Comparison of ENCODE assay signal across 1 cellular context in genomic region chr16:68800257-68800875, GRCh38.
TF ChIP-seq lines count a peak whose summit lies in the region.

No MANE protein-coding gene starts in this region.

TF ChIP-seq in HepG2, 621 proteins besides CTCF, POLR2A, EP300 and RAD21 (continued from another document and continues in another):
- TF ChIP-seq MAFK (conservative IDR thresholded peaks at IDR 0.05 in 1 of 2, IDR thresholded peaks at IDR 0.05 in 1 of 2; ENCODE audit: low read length in 2 of 2) (peak; percentile 24 to 35; a peak in 3 of 4 replicates), DMAP1 (CRISPR knock-in tag; IDR thresholded peaks at IDR 0.05) (no peak), JUND (CRISPR knock-in tag; IDR thresholded peaks at IDR 0.05) (no peak), RBFOX2 (IDR thresholded peaks at IDR 0.05; ENCODE audit: low read depth, low read length) (no peak), U2AF1 (optimal IDR thresholded peaks at IDR 0.05; ENCODE audit: low read depth, low read length) (no peak), TBL1XR1 (IDR thresholded peaks at IDR 0.05; ENCODE audit: borderline replicate concordance, low read length, partially characterized antibody) (no peak), SMAD3 (CRISPR knock-in tag; IDR thresholded peaks at IDR 0.05) (no peak), ZBTB21 (CRISPR knock-in tag; IDR thresholded peaks at IDR 0.05) (no peak; the same call in 1 of the 2 replicates), HBP1 (CRISPR knock-in tag; IDR thresholded peaks at IDR 0.05; ENCODE audit: low read depth) (no peak), ZNF564 (CRISPR knock-in tag; IDR thresholded peaks at IDR 0.05) (no peak), E2F5 (CRISPR knock-in tag; conservative IDR thresholded peaks at IDR 0.05) (no peak), IRF2 (CRISPR knock-in tag; IDR thresholded peaks at IDR 0.05) (peak; percentile 63), SPEN (CRISPR knock-in tag; IDR thresholded peaks at IDR 0.05; ENCODE audit: low read depth) (no peak), ZNF724P (CRISPR knock-in tag; IDR thresholded peaks at IDR 0.05; ENCODE audit: borderline replicate concordance) (no peak), ZNF850 (CRISPR knock-in tag; conservative IDR thresholded peaks at IDR 0.05) (no peak), ZNF543 (CRISPR knock-in tag; IDR thresholded peaks at IDR 0.05) (no peak), LBX2 (CRISPR knock-in tag; IDR thresholded peaks at IDR 0.05; ENCODE audit: borderline replicate concordance) (no peak), CHD2 (IDR thresholded peaks at IDR 0.05; ENCODE audit: low read depth, low read length) (no peak), CENPT (CRISPR knock-in tag; IDR thresholded peaks at IDR 0.05; ENCODE audit: low read depth) (no peak), ZFP90 (CRISPR knock-in tag; IDR thresholded peaks at IDR 0.05; ENCODE audit: borderline replicate concordance) (no peak), ZNF333 (CRISPR knock-in tag; IDR thresholded peaks at IDR 0.05; ENCODE audit: borderline replicate concordance) (no peak), ARID2 (CRISPR knock-in tag; IDR thresholded peaks at IDR 0.05; ENCODE audit: borderline replicate concordance) (no peak), HNRNPUL1 (IDR thresholded peaks at IDR 0.05; ENCODE audit: low read depth, low read length) (no peak), ELF1 (CRISPR knock-in tag; IDR thresholded peaks at IDR 0.05) (no peak), ZFP82 (CRISPR knock-in tag; IDR thresholded peaks at IDR 0.05; ENCODE audit: borderline replicate concordance) (no peak), ZNF121 (CRISPR knock-in tag; IDR thresholded peaks at IDR 0.05) (no peak), ZNF879 (CRISPR knock-in tag; IDR thresholded peaks at IDR 0.05) (no peak), MXD4 (CRISPR knock-in tag; IDR thresholded peaks at IDR 0.05) (no peak), ZNF280D (CRISPR knock-in tag; IDR thresholded peaks at IDR 0.05) (no peak), ZNF574 (CRISPR knock-in tag; IDR thresholded peaks at IDR 0.05) (no peak), HNRNPK (IDR thresholded peaks at IDR 0.05; ENCODE audit: low read depth, low read length, poor library complexity, severe bottlenecking) (no peak), SALL1 (CRISPR knock-in tag; IDR thresholded peaks at IDR 0.05) (no peak; the same call in 1 of the 2 replicates), ELF3 (CRISPR knock-in tag; IDR thresholded peaks at IDR 0.05) (peak; percentile 67; the same call in 1 of the 2 replicates), NFE2L1 (CRISPR knock-in tag; IDR thresholded peaks at IDR 0.05; ENCODE audit: borderline replicate concordance) (no peak), GATAD1 (CRISPR knock-in tag; IDR thresholded peaks at IDR 0.05) (peak; percentile 28; the same call in 1 of the 2 replicates), JUN (CRISPR knock-in tag; IDR thresholded peaks at IDR 0.05) (no peak), MEIS1 (CRISPR knock-in tag; IDR thresholded peaks at IDR 0.05; ENCODE audit: borderline replicate concordance) (0 out of 2 replicates have a peak, but pooled peaks have one; percentile 27), MIXL1 (CRISPR knock-in tag; IDR thresholded peaks at IDR 0.05) (peak; percentile 73; the same call in 1 of the 2 replicates), HDAC2 (CRISPR knock-in tag; IDR thresholded peaks at IDR 0.05) (no peak), ZNF597 (CRISPR knock-in tag; IDR thresholded peaks at IDR 0.05) (no peak), CBX1 (IDR thresholded peaks at IDR 0.05; ENCODE audit: low read depth) (no peak)
- TF ChIP-seq, protein P1, sequence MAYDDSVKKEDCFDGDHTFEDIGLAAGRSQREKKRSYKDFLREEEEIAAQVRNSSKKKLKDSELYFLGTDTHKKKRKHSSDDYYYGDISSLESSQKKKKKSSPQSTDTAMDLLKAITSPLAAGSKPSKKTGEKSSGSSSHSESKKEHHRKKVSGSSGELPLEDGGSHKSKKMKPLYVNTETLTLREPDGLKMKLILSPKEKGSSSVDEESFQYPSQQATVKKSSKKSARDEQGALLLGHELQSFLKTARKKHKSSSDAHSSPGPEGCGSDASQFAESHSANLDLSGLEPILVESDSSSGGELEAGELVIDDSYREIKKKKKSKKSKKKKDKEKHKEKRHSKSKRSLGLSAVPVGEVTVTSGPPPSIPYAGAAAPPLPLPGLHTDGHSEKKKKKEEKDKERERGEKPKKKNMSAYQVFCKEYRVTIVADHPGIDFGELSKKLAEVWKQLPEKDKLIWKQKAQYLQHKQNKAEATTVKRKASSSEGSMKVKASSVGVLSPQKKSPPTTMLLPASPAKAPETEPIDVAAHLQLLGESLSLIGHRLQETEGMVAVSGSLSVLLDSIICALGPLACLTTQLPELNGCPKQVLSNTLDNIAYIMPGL (CRISPR knock-in tag; IDR thresholded peaks at IDR 0.05; ENCODE audit: borderline replicate concordance in 1 of 2, low read depth in 1 of 2) = 0 out of 4 replicates have a peak, but pooled peaks of 1 of the 2 experiments have one; percentile 32
- TF ChIP-seq, protein P2, sequence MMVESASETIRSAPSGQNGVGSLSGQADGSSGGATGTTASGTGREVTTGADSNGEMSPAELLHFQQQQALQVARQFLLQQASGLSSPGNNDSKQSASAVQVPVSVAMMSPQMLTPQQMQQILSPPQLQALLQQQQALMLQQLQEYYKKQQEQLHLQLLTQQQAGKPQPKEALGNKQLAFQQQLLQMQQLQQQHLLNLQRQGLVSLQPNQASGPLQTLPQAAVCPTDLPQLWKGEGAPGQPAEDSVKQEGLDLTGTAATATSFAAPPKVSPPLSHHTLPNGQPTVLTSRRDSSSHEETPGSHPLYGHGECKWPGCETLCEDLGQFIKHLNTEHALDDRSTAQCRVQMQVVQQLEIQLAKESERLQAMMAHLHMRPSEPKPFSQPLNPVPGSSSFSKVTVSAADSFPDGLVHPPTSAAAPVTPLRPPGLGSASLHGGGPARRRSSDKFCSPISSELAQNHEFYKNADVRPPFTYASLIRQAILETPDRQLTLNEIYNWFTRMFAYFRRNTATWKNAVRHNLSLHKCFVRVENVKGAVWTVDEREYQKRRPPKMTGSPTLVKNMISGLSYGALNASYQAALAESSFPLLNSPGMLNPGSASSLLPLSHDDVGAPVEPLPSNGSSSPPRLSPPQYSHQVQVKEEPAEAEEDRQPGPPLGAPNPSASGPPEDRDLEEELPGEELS (CRISPR knock-in tag; IDR thresholded peaks at IDR 0.05) = no peak
- TF ChIP-seq, protein P3, sequence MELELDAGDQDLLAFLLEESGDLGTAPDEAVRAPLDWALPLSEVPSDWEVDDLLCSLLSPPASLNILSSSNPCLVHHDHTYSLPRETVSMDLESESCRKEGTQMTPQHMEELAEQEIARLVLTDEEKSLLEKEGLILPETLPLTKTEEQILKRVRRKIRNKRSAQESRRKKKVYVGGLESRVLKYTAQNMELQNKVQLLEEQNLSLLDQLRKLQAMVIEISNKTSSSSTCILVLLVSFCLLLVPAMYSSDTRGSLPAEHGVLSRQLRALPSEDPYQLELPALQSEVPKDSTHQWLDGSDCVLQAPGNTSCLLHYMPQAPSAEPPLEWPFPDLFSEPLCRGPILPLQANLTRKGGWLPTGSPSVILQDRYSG (CRISPR knock-in tag; IDR thresholded peaks at IDR 0.05) = no peak
- TF ChIP-seq, protein P4, sequence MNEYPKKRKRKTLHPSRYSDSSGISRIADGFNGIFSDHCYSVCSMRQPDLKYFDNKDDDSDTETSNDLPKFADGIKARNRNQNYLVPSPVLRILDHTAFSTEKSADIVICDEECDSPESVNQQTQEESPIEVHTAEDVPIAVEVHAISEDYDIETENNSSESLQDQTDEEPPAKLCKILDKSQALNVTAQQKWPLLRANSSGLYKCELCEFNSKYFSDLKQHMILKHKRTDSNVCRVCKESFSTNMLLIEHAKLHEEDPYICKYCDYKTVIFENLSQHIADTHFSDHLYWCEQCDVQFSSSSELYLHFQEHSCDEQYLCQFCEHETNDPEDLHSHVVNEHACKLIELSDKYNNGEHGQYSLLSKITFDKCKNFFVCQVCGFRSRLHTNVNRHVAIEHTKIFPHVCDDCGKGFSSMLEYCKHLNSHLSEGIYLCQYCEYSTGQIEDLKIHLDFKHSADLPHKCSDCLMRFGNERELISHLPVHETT (CRISPR knock-in tag; conservative IDR thresholded peaks at IDR 0.05) = no peak
- TF ChIP-seq, protein P5, sequence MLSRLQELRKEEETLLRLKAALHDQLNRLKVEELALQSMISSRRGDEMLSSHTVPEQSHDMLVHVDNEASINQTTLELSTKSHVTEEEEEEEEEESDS (CRISPR knock-in tag; IDR thresholded peaks at IDR 0.05; ENCODE audit: borderline replicate concordance) = no peak
